ENCODE assay signal across 1 cellular context in genomic region chr16:88956546-88957455, GRCh38.
TF ChIP-seq lines count a peak whose summit lies in the region.

No MANE protein-coding gene starts in this region.

TF ChIP-seq in K562, 482 proteins besides CTCF, POLR2A, EP300 and RAD21:
- TF ChIP-seq RBM22 (IDR thresholded peaks at IDR 0.05; ENCODE audit: low read depth, low read length, poor library complexity, severe bottlenecking) (peak; percentile 54), POLR2G (IDR thresholded peaks at IDR 0.05; ENCODE audit: low read depth, low read length) (peak; percentile 61), ETV6 (IDR thresholded peaks at IDR 0.05; ENCODE audit: borderline replicate concordance in 1 of 2, low read depth in 2 of 2, low read length in 1 of 2) (no peak), ETV6 (CRISPR knock-in tag; IDR thresholded peaks at IDR 0.05; ENCODE audit: borderline replicate concordance) (no peak)
